In the genomic region with DNA sequence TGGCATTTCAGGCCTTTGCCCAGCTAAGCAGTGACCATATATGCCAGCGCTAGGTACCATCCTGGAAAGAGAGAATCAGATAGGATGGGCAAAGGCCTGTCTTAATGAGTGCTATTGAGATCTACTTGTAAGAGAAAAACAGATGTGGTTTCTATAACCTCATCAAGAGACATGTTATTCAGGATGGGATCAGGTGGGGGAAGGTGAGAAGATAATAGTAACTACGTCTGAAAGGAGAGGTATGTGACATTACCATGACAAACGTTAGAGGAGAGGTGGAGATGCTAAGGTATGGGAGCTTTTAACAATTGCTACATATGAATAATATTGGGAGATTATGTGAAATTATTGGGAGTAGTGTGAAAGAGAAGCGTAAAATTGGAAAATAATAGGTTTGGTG, we compare ENCODE assay signal across 18 cellular contexts.
DNase-seq lines count a peak whose midpoint lies in the region; ATAC-seq and TF ChIP-seq lines count a peak whose summit lies in the region.
"Had no signal": no experiment of that assay in that cellular context is flagged by ENCODE, and none has a peak within 500 bp of the region (broad histone marks: within the 10 kb centered on the region; RNA-seq: fewer than 3 reads in every experiment).

No MANE protein-coding gene starts in this region.

- peaks cover 33% of the 10 kb centered on the region for H3K4me1 Mint-ChIP-seq in glutamatergic neuron (ENCODE audit: low read depth, unreplicated experiment)
- H3K4me1 Mint-ChIP-seq: B cell; CD4-positive, alpha-beta memory T cell had no signal

- no peak for ATAC-seq in HG03521 (IDR thresholded peaks at IDR 0.05; ENCODE audit: unreplicated experiment)
- ATAC-seq: HCT116 had no signal

- H3K9me2 ChIP-seq in neural cell (ENCODE audit: insufficient read depth, low read length) = no peaks in the 10 kb centered on the region

- peaks cover 2% of the 10 kb centered on the region for H3K27me3 Mint-ChIP-seq in glutamatergic neuron (ENCODE audit: unreplicated experiment)

- no peaks in the 10 kb centered on the region for H3K9me3 ChIP-seq in neural cell (ENCODE audit: low read length)

- peak overlapping the region; percentile 28 for H3K27ac Mint-ChIP-seq in glutamatergic neuron (ENCODE audit: unreplicated experiment)
- H3K27ac Mint-ChIP-seq: B cell had no signal

- H3K79me2 ChIP-seq in neural cell (replicated peaks; ENCODE audit: insufficient read depth, low read length) = no peaks in the 10 kb centered on the region

- TF ChIP-seq EP300 in neural cell (conservative IDR thresholded peaks at IDR 0.05; ENCODE audit: poor library complexity, severe bottlenecking) = peak; percentile 24

- no peak overlapping the region for H3K9ac ChIP-seq in neural cell (ENCODE audit: low read length)
- H3K9ac ChIP-seq: GM23248 had no signal

- H2AFZ ChIP-seq in neural cell (ENCODE audit: low read depth, low read length) = no peak overlapping the region
- H2AFZ ChIP-seq: GM23248 had no signal

- H3K27ac ChIP-seq in neural cell (ENCODE audit: low read length) = peak overlapping the region; percentile 60
- H3K27ac ChIP-seq: 22Rv1, GM23248 had no signal

- H3K4me2 ChIP-seq in neural cell (ENCODE audit: low read length) = no peak overlapping the region

- no peaks in the 10 kb centered on the region for H3K27me3 ChIP-seq in neural cell (ENCODE audit: insufficient read depth, low read depth, low read length)

- H3K36me3 Mint-ChIP-seq in glutamatergic neuron (ENCODE audit: unreplicated experiment) = no peaks in the 10 kb centered on the region
- H3K36me3 Mint-ChIP-seq: CD4-positive, alpha-beta memory T cell had no signal

- H3K4me3 Mint-ChIP-seq in glutamatergic neuron (ENCODE audit: unreplicated experiment) = no peak overlapping the region
- H3K4me3 Mint-ChIP-seq: B cell, H9 had no signal

- no peaks in the 10 kb centered on the region for H3K36me3 ChIP-seq in neural cell (ENCODE audit: insufficient read depth, low read length)

- DNase-seq in NCI-H2227 (lab: John Stamatoyannopoulos, UW; ENCODE audit: unreplicated experiment) (peak; percentile 35), NCI-H2227 treated with DMSO at 0.1 percent for 48 hours (lab: John Stamatoyannopoulos, UW) (no peak), glutamatergic neuron (no peak), NCI-H187 (lab: John Stamatoyannopoulos, UW) (no peak)
- DNase-seq: C1 segment of cervical spinal cord; Calu3; CD4-positive, alpha-beta memory T cell; COR-L47; DMS53; DMS79 treated with DMSO at 0.1 percent for 48 hours; GF-D8; GM23248; H9 had no signal

- H3K9me3 Mint-ChIP-seq in glutamatergic neuron (ENCODE audit: unreplicated experiment) = no peaks in the 10 kb centered on the region

- TF ChIP-seq CTCF in glutamatergic neuron (IDR thresholded peaks at IDR 0.05; ENCODE audit: partially characterized antibody, unreplicated experiment) (no peak), neural cell (IDR thresholded peaks at IDR 0.05; ENCODE audit: poor library complexity, severe bottlenecking) (no peak)

- no peaks in the 10 kb centered on the region for H4K20me1 ChIP-seq in neural cell (ENCODE audit: insufficient read depth)

- H3K4me3 ChIP-seq in neural cell (ENCODE audit: low read length) = no peak overlapping the region
- H3K4me3 ChIP-seq: GM23248 had no signal

- no peaks in the 10 kb centered on the region for H3F3A ChIP-seq in neural cell (ENCODE audit: insufficient read depth, low read length, poor library complexity, severe bottlenecking)

- no peak for TF ChIP-seq RAD21 in neural cell (conservative IDR thresholded peaks at IDR 0.05)

TF ChIP-seq in neural cell, 6 proteins besides CTCF, POLR2A, EP300 and RAD21:
- TF ChIP-seq MXI1 (conservative IDR thresholded peaks at IDR 0.05; ENCODE audit: poor library complexity, severe bottlenecking) = no peak
- peak; percentile 23 for TF ChIP-seq POLR2AphosphoS5 (IDR thresholded peaks at IDR 0.05)
- TF ChIP-seq EZH2 (IDR thresholded peaks at IDR 0.05; ENCODE audit: borderline replicate concordance, insufficient read depth, low read length, poor library complexity, severe bottlenecking) = no peak
